In genomic region chr9:134340475-134341186, GRCh38 we compare ENCODE assay signal across 12 cellular contexts. TPM values are rescaled to one million over a fixed set of nuclear protein-coding genes. Genes with fewer than 3 reads are reported as not detected.
DNase-seq lines count a peak whose midpoint lies in the region; ATAC-seq and TF ChIP-seq lines count a peak whose summit lies in the region.
"Had no signal": no experiment of that assay in that cellular context is flagged by ENCODE, and none has a peak within 500 bp of the region (broad histone marks: within the 10 kb centered on the region; RNA-seq: fewer than 3 reads in every experiment).

No MANE protein-coding gene starts in this region.

- H3K27ac ChIP-seq in VCaP = peak overlapping the region; percentile 14

- intact Hi-C loops in left ventricle myocardium superior (cut with micrococcal nuclease) = no loop called here

- no peak for TF ChIP-seq CTCF in VCaP (conservative IDR thresholded peaks at IDR 0.05)

- ATAC-seq in left ventricle myocardium superior (peak; percentile 28), HG02885 (IDR thresholded peaks at IDR 0.05; ENCODE audit: poor library complexity, unreplicated experiment) (no peak)

- DNase-seq in CD1c-positive myeloid dendritic cell (ENCODE audit: extremely low spot score) (peak; percentile 90), left ventricle myocardium superior (peak; percentile 75), pulmonary artery endothelial cell (ENCODE audit: low read depth, low spot score) (peak; percentile 73), NCI-H446 treated with DMSO at 0.1 percent for 48 hours (lab: John Stamatoyannopoulos, UW) (no peak), NCI-H748 treated with DMSO at 0.1 percent for 48 hours (lab: John Stamatoyannopoulos, UW) (no peak), NCI-H748 (lab: John Stamatoyannopoulos, UW; ENCODE audit: unreplicated experiment) (no peak)
- DNase-seq: foreskin melanocyte, mesenchymal stem cell, NCI-H1105, NCI-H82 had no signal

RNA-seq across cellular contexts. Expression of gene RXRA, which starts 14.4 kb away (rescaled TPM):
- total RNA-seq in left ventricle myocardium superior (90.8 TPM), pulmonary artery endothelial cell (14.4 and 19.0 TPM in 2 replicates)

Comparison
In these comparisons a context has a peak if more than half of its experiments do, and no peak if none do; other contexts are left out.
1. DNase-seq: peak in CD1c-positive myeloid dendritic cell (single experiment), left ventricle myocardium superior (single experiment) and pulmonary artery endothelial cell (single experiment); none in NCI-H446 treated with DMSO at 0.1 percent for 48 hours (single experiment), NCI-H748 treated with DMSO at 0.1 percent for 48 hours (single experiment) and NCI-H748 (single experiment).